ENCODE assay signal across 8 cellular contexts in genomic region chr17:78343099-78343432, GRCh38. TPM values are rescaled to one million over a fixed set of nuclear protein-coding genes. Genes with fewer than 3 reads are reported as not detected.
DNase-seq lines count a peak whose midpoint lies in the region; ATAC-seq and TF ChIP-seq lines count a peak whose summit lies in the region.

No MANE protein-coding gene starts in this region.

- no peaks in the 10 kb centered on the region for H4K20me1 ChIP-seq in smooth muscle cell (ENCODE audit: low read depth)

- H3K9me3 ChIP-seq in heart right ventricle: no peaks in the 10 kb centered on the region
- H3K9me3 ChIP-seq in smooth muscle cell (replicated peaks; ENCODE audit: low read depth): no peaks in the 10 kb centered on the region

- H2AFZ ChIP-seq in smooth muscle cell (ENCODE audit: low read depth): no peak overlapping the region

- no peaks in the 10 kb centered on the region for H3K9me3 Mint-ChIP-seq in activated naive CD4-positive, alpha-beta T cell treated with anti-CD3 and anti-CD28 coated beads, Interleukin-2, amount 50 U/mL, for 72 hours

- 17 to 29% methylated on average over 4 to 6 of the region's 6 CpGs for WGBS in heart right ventricle, 2 donors
- WGBS in smooth muscle cell (ENCODE audit: low lambda C conversion rate): 26% methylated on average over 5 of the region's 6 CpGs

- H3K36me3 ChIP-seq in heart right ventricle: no peaks in the 10 kb centered on the region
- H3K36me3 ChIP-seq in smooth muscle cell (ENCODE audit: low read depth): no peaks in the 10 kb centered on the region

- CTCF ChIA-PET in AG04449 (lab: Yijun Ruan, JAX): interaction anchor here (1.1 to 3.3 kb wide), 5 partner anchors 8 to 79 kb away, joined by 3 to 15 read pairs (median 5); partner anchors contain the start of gene SOCS3

- no peaks in the 10 kb centered on the region for H3K79me2 ChIP-seq in smooth muscle cell (ENCODE audit: low read depth)

- H3K4me1 ChIP-seq in heart right ventricle (peaks cover 17 to 89% (median 45%) of the 10 kb centered on the region in 9 donors), smooth muscle cell (ENCODE audit: low read depth) (peaks cover 13% of the 10 kb centered on the region)

- intact Hi-C loops in heart right ventricle (cut with DNase I): loop anchor here in 2 of 10 donors (2.0 to 5.0 kb wide), 2 partner anchors 18 to 51 kb away; no protein-coding TSS in a partner anchor

- no peak for TF ChIP-seq CTCF in AG04449 (IDR thresholded peaks at IDR 0.05; ENCODE audit: insufficient read depth, low read length, missing control alignments)
- peak in 1 of 9 donors; percentile 10 for TF ChIP-seq CTCF in heart right ventricle (IDR thresholded peaks at IDR 0.05)
- TF ChIP-seq CTCF in smooth muscle cell (IDR thresholded peaks at IDR 0.05; ENCODE audit: borderline replicate concordance, insufficient read depth, poor library complexity, severe bottlenecking): no peak

- H3K27ac ChIP-seq in heart right ventricle: peak overlapping the region; percentile 67 to 99 (median 96)
- H3K27ac ChIP-seq in smooth muscle cell (ENCODE audit: low read depth): peak overlapping the region; percentile 97

- H3K27me3 ChIP-seq in heart right ventricle (no peaks in the 10 kb centered on the region), smooth muscle cell (ENCODE audit: low read depth) (no peaks in the 10 kb centered on the region)

- peak overlapping the region; percentile 88 for H3K9ac ChIP-seq in smooth muscle cell (ENCODE audit: low read depth)

- H3K36me3 Mint-ChIP-seq in activated naive CD4-positive, alpha-beta T cell treated with anti-CD3 and anti-CD28 coated beads, Interleukin-2, amount 50 U/mL, for 72 hours: no peaks in the 10 kb centered on the region

- ATAC-seq in activated naive CD4-positive, alpha-beta T cell treated with anti-CD3 and anti-CD28 coated beads, Interleukin-2, amount 50 U/mL, for 72 hours: peak; percentile 25 to 34
- peak; percentile 51 to 83 (median 70) for ATAC-seq in heart right ventricle
- ATAC-seq in GM18861 (IDR thresholded peaks at IDR 0.05; ENCODE audit: unreplicated experiment): no peak
- no peak for ATAC-seq in GM19023 (IDR thresholded peaks at IDR 0.05; ENCODE audit: unreplicated experiment)

- peak overlapping the region; percentile 19 for H3K4me3 ChIP-seq in AG04449 (ENCODE audit: low read depth, low read length)
- peak overlapping the region in 4 of 10 donors; percentile 49 to 59 (median 52) for H3K4me3 ChIP-seq in heart right ventricle
- no peak overlapping the region for H3K4me3 ChIP-seq in smooth muscle cell

- peak overlapping the region; percentile 84 to 92 for H3K27ac Mint-ChIP-seq in activated naive CD4-positive, alpha-beta T cell treated with anti-CD3 and anti-CD28 coated beads, Interleukin-2, amount 50 U/mL, for 72 hours

- H3K4me2 ChIP-seq in smooth muscle cell: peak overlapping the region; percentile 89

- POLR2A ChIA-PET in AG04449 (lab: Yijun Ruan, JAX): interaction anchor here (1.0 to 2.6 kb wide), 4 partner anchors 13 to 33 kb away, joined by 3 to 16 read pairs (median 5); partner anchors contain the start of gene SOCS3

- no peak for DNase-seq in AG04449 (ENCODE audit: low read depth, low spot score)
- peak; percentile 90 for DNase-seq in HT1080 (ENCODE audit: low read depth)
- DNase-seq in activated naive CD4-positive, alpha-beta T cell treated with anti-CD3 and anti-CD28 coated beads, Interleukin-2, amount 50 U/mL, for 72 hours (ENCODE audit: low spot score in 2 of 2): no peak
- DNase-seq in heart right ventricle: peak; percentile 72 to 86
- DNase-seq in smooth muscle cell (lab: John Stamatoyannopoulos, UW; ENCODE audit: unreplicated experiment): peak; percentile 61
- DNase-seq in NCI-H774 (lab: John Stamatoyannopoulos, UW): no peak

- H3F3A ChIP-seq in smooth muscle cell (ENCODE audit: low read depth): peaks cover 8% of the 10 kb centered on the region

RNA-seq across cellular contexts. Expression of gene SOCS3, which starts 16.8 kb away (rescaled TPM):
- total RNA-seq in HT1080 (2014; rRNA removed; shearing (Covaris generic)): 22.9 and 27.4 TPM in 2 replicates
- 17.3 and 19.7 TPM in 2 replicates for polyA plus RNA-seq in HT1080 (2015; cell fraction: cytosol; rRNA removed)
- polyA plus RNA-seq in HT1080 (2015; cell fraction: nucleus; rRNA removed): 22.0 and 24.1 TPM in 2 replicates
- 100 to 1,000 TPM; 179 to 182 TPM for total RNA-seq in activated naive CD4-positive, alpha-beta T cell treated with anti-CD3 and anti-CD28 coated beads, Interleukin-2, amount 50 U/mL, for 72 hours
- total RNA-seq in heart right ventricle (100 to 1,000 TPM in 2 of 10 donors, 10 to 100 TPM in 6, 1 to 10 TPM in 2; 7.7 to 189 (median 17.0) TPM), smooth muscle cell (116 and 172 TPM in 2 replicates)
- polyA plus RNA-seq in heart right ventricle (10 to 100 TPM; 13.5 to 30.2 TPM), smooth muscle cell (201 and 310 TPM in 2 replicates)

RNA-seq across cellular contexts. Expression of gene PGS1, which starts 35.4 kb away (rescaled TPM):
- total RNA-seq in HT1080 (2014; rRNA removed; shearing (Covaris generic)): 27.6 and 38.0 TPM in 2 replicates
- polyA plus RNA-seq in HT1080 (2015; cell fraction: cytosol; rRNA removed): 25.5 and 33.9 TPM in 2 replicates
- polyA plus RNA-seq in HT1080 (2015; cell fraction: nucleus; rRNA removed): 123 and 124 TPM in 2 replicates
- 100 to 1,000 TPM in 1 of 2 donors, 10 to 100 TPM in 1; 63.5 to 122 TPM for total RNA-seq in activated naive CD4-positive, alpha-beta T cell treated with anti-CD3 and anti-CD28 coated beads, Interleukin-2, amount 50 U/mL, for 72 hours
- total RNA-seq in heart right ventricle: 10 to 100 TPM; 14.7 to 28.4 (median 17.1) TPM
- polyA plus RNA-seq in heart right ventricle: 10 to 100 TPM; 18.5 to 18.7 TPM
- total RNA-seq in smooth muscle cell: 29.5 and 29.9 TPM in 2 replicates
- polyA plus RNA-seq in smooth muscle cell: 22.6 and 37.8 TPM in 2 replicates

Comparison
In these comparisons a context has a peak if more than half of its experiments do, and no peak if none do; other contexts are left out.
1. DNase-seq: peak in HT1080 (single experiment), heart right ventricle (2 of 2) and smooth muscle cell (single experiment); none in AG04449 (single experiment), activated naive CD4-positive, alpha-beta T cell treated with anti-CD3 and anti-CD28 coated beads, Interleukin-2, amount 50 U/mL, for 72 hours (0 of 2) and NCI-H774 (single experiment).
2. ATAC-seq: peak in activated naive CD4-positive, alpha-beta T cell treated with anti-CD3 and anti-CD28 coated beads, Interleukin-2, amount 50 U/mL, for 72 hours (2 of 2) and heart right ventricle (8 of 8); none in GM18861 (single experiment) and GM19023 (single experiment).